In the genomic region with DNA sequence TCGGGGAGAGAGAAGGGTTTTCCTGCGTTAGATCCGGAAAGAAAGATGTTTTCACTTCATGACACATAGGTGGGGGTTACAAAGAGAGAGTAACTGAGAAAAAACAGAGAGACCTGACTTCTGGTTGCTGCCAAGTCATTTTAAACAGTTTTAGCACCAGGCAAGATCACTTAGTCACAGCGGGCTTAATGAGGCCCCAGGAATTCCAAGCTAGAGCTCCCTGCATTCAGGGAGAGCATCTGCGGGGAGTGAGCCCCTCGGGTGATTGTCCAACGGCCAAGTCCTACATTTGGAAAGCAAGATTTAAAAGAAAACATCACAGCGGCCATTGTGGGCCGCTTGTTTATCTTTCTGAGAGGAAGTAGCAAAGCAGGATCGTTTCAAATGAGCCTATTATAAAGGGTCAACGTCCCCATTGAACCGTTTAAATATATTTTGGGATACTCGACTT, we compare ENCODE assay signal across 9 cellular contexts.
DNase-seq lines count a peak whose midpoint lies in the region; ATAC-seq, FAIRE-seq and TF ChIP-seq lines count a peak whose summit lies in the region.
"Had no signal": no experiment of that assay in that cellular context is flagged by ENCODE, and none has a peak within 500 bp of the region (broad histone marks: within the 10 kb centered on the region; RNA-seq: fewer than 3 reads in every experiment).

No MANE protein-coding gene starts in this region.

- no peak for TF ChIP-seq CTCF in cardiac fibroblast (IDR thresholded peaks at IDR 0.05; ENCODE audit: low read depth, low read length)
- TF ChIP-seq CTCF in transverse colon (IDR thresholded peaks at IDR 0.05): no peak

- H3K36me3 ChIP-seq in transverse colon: no peaks in the 10 kb centered on the region
- H3K36me3 ChIP-seq: suprapubic skin had no signal

- in situ Hi-C loops in transverse colon (cut with MboI; ENCODE audit: low pct_ligation_motif_present in 1 of 4, low pct_unique_long_range_greater_than_20kb in 1 of 4, low sequenced_read_pairs in 3 of 4): loop anchor here in 1 of 4 donors (25.0 kb wide), 1 partner anchor 164 kb away; no protein-coding TSS in a partner anchor

- intact Hi-C loops in transverse colon (cut with DNase I; ENCODE audit: low total_unique reads): no loop called here

- no peak for ATAC-seq in GM18909 (IDR thresholded peaks at IDR 0.05; ENCODE audit: poor library complexity, unreplicated experiment)

- no peaks in the 10 kb centered on the region for H3K9me3 ChIP-seq in transverse colon
- H3K9me3 ChIP-seq: suprapubic skin had no signal

- peaks cover 37% of the 10 kb centered on the region for H3K27me3 ChIP-seq in transverse colon

- H3K27ac ChIP-seq in transverse colon: peak overlapping the region; percentile 20 to 47 (median 43)
- H3K27ac ChIP-seq: suprapubic skin had no signal

- TF ChIP-seq EP300 in transverse colon (IDR thresholded peaks at IDR 0.05; ENCODE audit: low read depth): no peak

- FAIRE-seq in HTR-8/SVneo (lab: Jason Lieb, UNC): no peak

- WGBS in transverse colon (ENCODE audit: low coverage in 1 of 2), 2 donors: 21 to 37% methylated on average over 8 to 13 of the region's 13 CpGs

- peaks cover 0 to 20% (median 10%) of the 10 kb centered on the region in 4 donors for H3K4me1 ChIP-seq in transverse colon

- TF ChIP-seq POLR2A in transverse colon (IDR thresholded peaks at IDR 0.05): no peak

- DNase-seq in HTR-8/SVneo (ENCODE audit: insufficient read length, low spot score) (peak; percentile 32), cardiac fibroblast (ENCODE audit: low read depth in 2 of 2) (peak; percentile 70 to 84), kidney tubule cell (ENCODE audit: low spot score) (peak; percentile 75), transverse colon (no peak), ureter (ENCODE audit: low spot score) (no peak)
- DNase-seq in stimulated activated CD4-positive, alpha-beta T cell treated with anti-CD3 and anti-CD28 coated beads, Interleukin-12 subunit alpha, Interleukin-12 subunit beta, amount 100 ng/mL, for 4 hours: no peak
- DNase-seq: activated gamma-delta T cell treated with Interleukin-2 at 50 U/mL for 16 hours had no signal

- H3K4me3 ChIP-seq in cardiac fibroblast (replicated peaks in 1 of 2; ENCODE audit: low read depth in 2 of 2, low read length in 2 of 2) (peak overlapping the region in 1 of 2 donors; percentile 13), transverse colon (no peak overlapping the region)
- H3K4me3 ChIP-seq: suprapubic skin had no signal

Comparison
In these comparisons a context has a peak if more than half of its experiments do, and no peak if none do; other contexts are left out.
1. DNase-seq: peak in HTR-8/SVneo (single experiment), cardiac fibroblast (2 of 2) and kidney tubule cell (single experiment); none in transverse colon (single experiment), ureter (single experiment) and stimulated activated CD4-positive, alpha-beta T cell treated with anti-CD3 and anti-CD28 coated beads, Interleukin-12 subunit alpha, Interleukin-12 subunit beta, amount 100 ng/mL, for 4 hours (single experiment).